ENCODE assay signal across 1 cellular context in the genomic region with DNA sequence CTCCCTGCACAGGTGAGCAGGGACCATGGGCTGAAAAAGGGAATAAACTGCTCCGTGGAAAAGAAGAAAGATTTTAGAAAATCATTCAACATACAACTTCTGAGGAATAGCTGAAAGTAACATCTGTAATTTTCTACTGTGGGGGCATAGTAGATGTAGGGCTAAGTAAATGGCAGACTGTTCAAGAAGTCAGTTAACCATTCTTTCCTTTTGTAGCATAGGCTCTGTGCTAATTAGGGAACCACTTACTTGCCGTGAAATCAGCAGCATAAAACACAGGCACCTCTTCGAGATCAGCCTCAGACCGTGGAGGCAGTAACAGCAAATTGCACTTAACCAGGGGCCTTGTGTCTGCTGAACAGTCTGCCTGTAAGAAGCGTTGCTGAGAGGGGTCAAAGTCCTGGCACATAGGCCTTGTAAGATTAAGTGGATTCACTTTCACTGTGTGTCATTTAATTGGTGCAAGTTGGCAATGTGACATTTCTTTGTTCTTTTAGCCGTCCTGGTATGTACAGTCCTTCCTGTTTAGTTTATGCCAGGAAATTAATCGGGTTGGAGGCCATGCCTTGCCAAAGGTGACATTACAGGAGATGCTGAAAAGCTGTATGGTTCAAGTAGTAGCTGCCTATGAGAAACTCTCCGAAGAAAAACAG.
TF ChIP-seq lines count a peak whose summit lies in the region.

No MANE protein-coding gene starts in this region.

TF ChIP-seq in GM12878, 131 proteins besides CTCF, POLR2A, EP300 and RAD21:
- TF ChIP-seq, protein P1, sequence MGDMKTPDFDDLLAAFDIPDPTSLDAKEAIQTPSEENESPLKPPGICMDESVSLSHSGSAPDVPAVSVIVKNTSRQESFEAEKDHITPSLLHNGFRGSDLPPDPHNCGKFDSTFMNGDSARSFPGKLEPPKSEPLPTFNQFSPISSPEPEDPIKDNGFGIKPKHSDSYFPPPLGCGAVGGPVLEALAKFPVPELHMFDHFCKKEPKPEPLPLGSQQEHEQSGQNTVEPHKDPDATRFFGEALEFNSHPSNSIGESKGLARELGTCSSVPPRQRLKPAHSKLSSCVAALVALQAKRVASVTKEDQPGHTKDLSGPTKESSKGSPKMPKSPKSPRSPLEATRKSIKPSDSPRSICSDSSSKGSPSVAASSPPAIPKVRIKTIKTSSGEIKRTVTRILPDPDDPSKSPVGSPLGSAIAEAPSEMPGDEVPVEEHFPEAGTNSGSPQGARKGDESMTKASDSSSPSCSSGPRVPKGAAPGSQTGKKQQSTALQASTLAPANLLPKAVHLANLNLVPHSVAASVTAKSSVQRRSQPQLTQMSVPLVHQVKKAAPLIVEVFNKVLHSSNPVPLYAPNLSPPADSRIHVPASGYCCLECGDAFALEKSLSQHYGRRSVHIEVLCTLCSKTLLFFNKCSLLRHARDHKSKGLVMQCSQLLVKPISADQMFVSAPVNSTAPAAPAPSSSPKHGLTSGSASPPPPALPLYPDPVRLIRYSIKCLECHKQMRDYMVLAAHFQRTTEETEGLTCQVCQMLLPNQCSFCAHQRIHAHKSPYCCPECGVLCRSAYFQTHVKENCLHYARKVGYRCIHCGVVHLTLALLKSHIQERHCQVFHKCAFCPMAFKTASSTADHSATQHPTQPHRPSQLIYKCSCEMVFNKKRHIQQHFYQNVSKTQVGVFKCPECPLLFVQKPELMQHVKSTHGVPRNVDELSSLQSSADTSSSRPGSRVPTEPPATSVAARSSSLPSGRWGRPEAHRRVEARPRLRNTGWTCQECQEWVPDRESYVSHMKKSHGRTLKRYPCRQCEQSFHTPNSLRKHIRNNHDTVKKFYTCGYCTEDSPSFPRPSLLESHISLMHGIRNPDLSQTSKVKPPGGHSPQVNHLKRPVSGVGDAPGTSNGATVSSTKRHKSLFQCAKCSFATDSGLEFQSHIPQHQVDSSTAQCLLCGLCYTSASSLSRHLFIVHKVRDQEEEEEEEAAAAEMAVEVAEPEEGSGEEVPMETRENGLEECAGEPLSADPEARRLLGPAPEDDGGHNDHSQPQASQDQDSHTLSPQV (IDR thresholded peaks at IDR 0.05), result no peak
- peak; percentile 39; the same call in 1 of the 2 replicates for TF ChIP-seq NBN (IDR thresholded peaks at IDR 0.05)
- no peak for TF ChIP-seq MTA3 (IDR thresholded peaks at IDR 0.05; ENCODE audit: borderline replicate concordance, low read length)
- 0 out of 2 replicates have a peak, but pooled peaks have one; percentile 14 for TF ChIP-seq FOXK2 (IDR thresholded peaks at IDR 0.05)
- TF ChIP-seq NR2F1 (conservative IDR thresholded peaks at IDR 0.05), result 0 out of 2 replicates have a peak, but pooled peaks have one; percentile 11
- no peak for TF ChIP-seq SIX5 (IDR thresholded peaks at IDR 0.05; ENCODE audit: low read depth, low read length, severe bottlenecking)
- TF ChIP-seq, protein P2, sequence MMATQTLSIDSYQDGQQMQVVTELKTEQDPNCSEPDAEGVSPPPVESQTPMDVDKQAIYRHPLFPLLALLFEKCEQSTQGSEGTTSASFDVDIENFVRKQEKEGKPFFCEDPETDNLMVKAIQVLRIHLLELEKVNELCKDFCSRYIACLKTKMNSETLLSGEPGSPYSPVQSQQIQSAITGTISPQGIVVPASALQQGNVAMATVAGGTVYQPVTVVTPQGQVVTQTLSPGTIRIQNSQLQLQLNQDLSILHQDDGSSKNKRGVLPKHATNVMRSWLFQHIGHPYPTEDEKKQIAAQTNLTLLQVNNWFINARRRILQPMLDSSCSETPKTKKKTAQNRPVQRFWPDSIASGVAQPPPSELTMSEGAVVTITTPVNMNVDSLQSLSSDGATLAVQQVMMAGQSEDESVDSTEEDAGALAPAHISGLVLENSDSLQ (IDR thresholded peaks at IDR 0.05), result 0 out of 2 replicates have a peak, but pooled peaks have one; percentile 8
- peak; percentile 34 for TF ChIP-seq MTA2 (IDR thresholded peaks at IDR 0.05; ENCODE audit: low read depth)
- peak; percentile 61; the same call in 1 of the 2 replicates for TF ChIP-seq RAD51 (IDR thresholded peaks at IDR 0.05)
- TF ChIP-seq TAF1 (IDR thresholded peaks at IDR 0.05; ENCODE audit: borderline replicate concordance, low read depth, low read length), result no peak
- TF ChIP-seq, protein P3, sequence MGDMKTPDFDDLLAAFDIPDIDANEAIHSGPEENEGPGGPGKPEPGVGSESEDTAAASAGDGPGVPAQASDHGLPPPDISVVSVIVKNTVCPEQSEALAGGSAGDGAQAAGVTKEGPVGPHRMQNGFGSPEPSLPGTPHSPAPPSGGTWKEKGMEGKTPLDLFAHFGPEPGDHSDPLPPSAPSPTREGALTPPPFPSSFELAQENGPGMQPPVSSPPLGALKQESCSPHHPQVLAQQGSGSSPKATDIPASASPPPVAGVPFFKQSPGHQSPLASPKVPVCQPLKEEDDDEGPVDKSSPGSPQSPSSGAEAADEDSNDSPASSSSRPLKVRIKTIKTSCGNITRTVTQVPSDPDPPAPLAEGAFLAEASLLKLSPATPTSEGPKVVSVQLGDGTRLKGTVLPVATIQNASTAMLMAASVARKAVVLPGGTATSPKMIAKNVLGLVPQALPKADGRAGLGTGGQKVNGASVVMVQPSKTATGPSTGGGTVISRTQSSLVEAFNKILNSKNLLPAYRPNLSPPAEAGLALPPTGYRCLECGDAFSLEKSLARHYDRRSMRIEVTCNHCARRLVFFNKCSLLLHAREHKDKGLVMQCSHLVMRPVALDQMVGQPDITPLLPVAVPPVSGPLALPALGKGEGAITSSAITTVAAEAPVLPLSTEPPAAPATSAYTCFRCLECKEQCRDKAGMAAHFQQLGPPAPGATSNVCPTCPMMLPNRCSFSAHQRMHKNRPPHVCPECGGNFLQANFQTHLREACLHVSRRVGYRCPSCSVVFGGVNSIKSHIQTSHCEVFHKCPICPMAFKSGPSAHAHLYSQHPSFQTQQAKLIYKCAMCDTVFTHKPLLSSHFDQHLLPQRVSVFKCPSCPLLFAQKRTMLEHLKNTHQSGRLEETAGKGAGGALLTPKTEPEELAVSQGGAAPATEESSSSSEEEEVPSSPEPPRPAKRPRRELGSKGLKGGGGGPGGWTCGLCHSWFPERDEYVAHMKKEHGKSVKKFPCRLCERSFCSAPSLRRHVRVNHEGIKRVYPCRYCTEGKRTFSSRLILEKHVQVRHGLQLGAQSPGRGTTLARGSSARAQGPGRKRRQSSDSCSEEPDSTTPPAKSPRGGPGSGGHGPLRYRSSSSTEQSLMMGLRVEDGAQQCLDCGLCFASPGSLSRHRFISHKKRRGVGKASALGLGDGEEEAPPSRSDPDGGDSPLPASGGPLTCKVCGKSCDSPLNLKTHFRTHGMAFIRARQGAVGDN (IDR thresholded peaks at IDR 0.05), result peak; percentile 65; the same call in 1 of the 2 replicates
- TF ChIP-seq STAT1 (conservative IDR thresholded peaks at IDR 0.05), result no peak
- no peak for TF ChIP-seq YBX1 (IDR thresholded peaks at IDR 0.05)
